Comparison of ENCODE assay signal across 22 cellular contexts in genomic region chr7:78063758-78064157, GRCh38.
"Had no signal": no experiment of that assay in that cellular context is flagged by ENCODE, and none has a peak within 500 bp of the region (broad histone marks: within the 10 kb centered on the region; RNA-seq: fewer than 3 reads in every experiment).

No MANE protein-coding gene starts in this region.

- H3K36me3 ChIP-seq: brain microvascular endothelial cell, esophagus muscularis mucosa, neutrophil, ovary, tibial nerve had no signal

- H3K27ac ChIP-seq: brain microvascular endothelial cell, esophagus muscularis mucosa, hepatocyte, neutrophil, ovary, tibial nerve had no signal

- H3K4me2 ChIP-seq: hepatocyte had no signal

- FAIRE-seq: endothelial cell of umbilical vein, frontal cortex had no signal

- H3K9me3 ChIP-seq: esophagus muscularis mucosa, neutrophil, ovary, tibial nerve had no signal

- ATAC-seq: activated naive CD4-positive, alpha-beta T cell treated with anti-CD3 and anti-CD28 coated beads, Interleukin-2, amount 50 U/mL, for 72 hours; left ventricle myocardium superior; natural killer cell treated with Interleukin-12 subunit alpha and Interleukin-12 subunit beta and Interleukin-15 and Interleukin-18, amount 100 ng/mL, for 72 hours; right cardiac atrium; stimulated activated naive CD8-positive, alpha-beta T cell treated with anti-CD3 and anti-CD28 coated beads, Interleukin-15, amount 100 ng/mL, for 72 hours had no signal

- DNase-seq: activated CD4-positive, alpha-beta T cell treated with anti-CD3 and anti-CD28 coated beads for 1 hour; activated T-cell treated with anti-CD3 and anti-CD28 coated beads, Interleukin-2, amount 50 U/mL, for 1 hour; aorta; brain microvascular endothelial cell; caudate nucleus; effector memory CD4-positive, alpha-beta T cell; glutamatergic neuron; immature natural killer cell; left ventricle myocardium superior; mammary epithelial cell; ovary; right cardiac atrium; stimulated activated CD4-positive, alpha-beta T cell treated with anti-CD3 and anti-CD28 coated beads, Interleukin-12 subunit alpha, Interleukin-12 subunit beta, amount 100 ng/mL, for 4 hours; stimulated activated naive CD8-positive, alpha-beta T cell treated with anti-CD3 and anti-CD28 coated beads, Interleukin-15, amount 100 ng/mL, for 72 hours had no signal

- H3K4me3 ChIP-seq: esophagus muscularis mucosa, hepatocyte, ovary, tibial nerve had no signal

- H3K4me1 ChIP-seq: esophagus muscularis mucosa, tibial nerve had no signal

- H3K27me3 ChIP-seq: brain microvascular endothelial cell, esophagus muscularis mucosa, hepatocyte, ovary, tibial nerve had no signal

- H2AFZ ChIP-seq: hepatocyte had no signal
